ENCODE assay signal across 28 cellular contexts in the genomic region with DNA sequence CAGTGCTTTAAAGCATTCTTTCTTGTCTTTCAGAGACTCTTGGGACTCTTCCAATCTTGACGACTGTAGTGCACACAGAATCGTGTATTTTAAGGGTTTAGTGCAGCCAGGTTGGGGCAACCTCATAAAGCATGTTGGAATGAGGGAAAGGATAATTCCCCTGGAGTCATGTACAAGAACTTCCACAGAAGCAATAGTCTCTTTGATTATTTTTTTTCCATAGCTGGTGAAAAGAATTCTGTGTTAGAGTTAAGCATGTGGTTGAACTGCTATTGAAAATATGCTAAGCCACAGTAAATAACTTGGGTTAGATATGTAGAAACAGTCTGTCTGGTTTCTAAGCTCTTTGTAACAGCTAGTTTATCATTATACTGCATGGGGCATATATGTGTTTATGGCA.
DNase-seq lines count a peak whose midpoint lies in the region; ATAC-seq and TF ChIP-seq lines count a peak whose summit lies in the region.
"Had no signal": no experiment of that assay in that cellular context is flagged by ENCODE, and none has a peak within 500 bp of the region (broad histone marks: within the 10 kb centered on the region; RNA-seq: fewer than 3 reads in every experiment).

No MANE protein-coding gene starts in this region.

- peaks cover 59% of the 10 kb centered on the region for H3K4me1 Mint-ChIP-seq in nephron progenitor cell
- H3K4me1 Mint-ChIP-seq: activated B cell treated with CpG ODN at 0.5 μM for 24 hours; activated CD4-positive, alpha-beta T cell treated with anti-CD3 and anti-CD28 coated beads, Interleukin-2, amount 10 ng/mL, durations not matched to agents 7 days and 5 days; activated naive CD8-positive, alpha-beta T cell treated with anti-CD3 and anti-CD28 coated beads, Interleukin-2, amount 10 ng/mL, durations not matched to agents 7 days and 5 days; IgD-negative memory B cell; natural killer cell; stimulated activated naive B cell treated with anti-CD40 and anti-IgM and Interleukin-4, amounts not matched to agents 10 μg/mL and 1 μg/mL and 100 μg/mL, for 72 hours had no signal

- peaks cover 28% of the 10 kb centered on the region for H3K9me3 Mint-ChIP-seq in nephron progenitor cell

- H3K27ac ChIP-seq in SJCRH30 = no peak overlapping the region
- H3K27ac ChIP-seq: A549, body of pancreas, gastroesophageal sphincter, upper lobe of left lung had no signal

- no peak overlapping the region for H3K4me3 Mint-ChIP-seq in nephron progenitor cell
- H3K4me3 Mint-ChIP-seq: activated B cell treated with CpG ODN at 0.5 μM for 24 hours; activated CD4-positive, alpha-beta T cell treated with anti-CD3 and anti-CD28 coated beads, Interleukin-2, amount 10 ng/mL, durations not matched to agents 7 days and 5 days; activated naive CD8-positive, alpha-beta T cell treated with anti-CD3 and anti-CD28 coated beads, Interleukin-2, amount 10 ng/mL, durations not matched to agents 7 days and 5 days; activated T-cell treated with anti-CD3 and anti-CD28 coated beads, Interleukin-2, amount 50 U/mL, for 4 hours; IgD-negative memory B cell; natural killer cell; stimulated activated naive B cell treated with anti-CD40 and anti-IgM and Interleukin-4, amounts not matched to agents 10 μg/mL and 1 μg/mL and 100 μg/mL, for 72 hours; T-helper 1 cell treated with Interleukin-12 subunit alpha and Interleukin-12 subunit beta and Interleukin-4 antibody, amounts not matched to agents 30 μg/mL and 1 μg/mL, for 36 hours had no signal

- H3K36me3 ChIP-seq in SJCRH30 = no peaks in the 10 kb centered on the region
- H3K36me3 ChIP-seq: BE2C, gastroesophageal sphincter, upper lobe of left lung had no signal

- H3K36me3 Mint-ChIP-seq in nephron progenitor cell (ENCODE audit: low read depth) = peaks cover 17% of the 10 kb centered on the region
- H3K36me3 Mint-ChIP-seq: activated naive CD8-positive, alpha-beta T cell treated with anti-CD3 and anti-CD28 coated beads, Interleukin-2, amount 10 ng/mL, durations not matched to agents 7 days and 5 days; natural killer cell had no signal

- H3K27ac Mint-ChIP-seq in nephron progenitor cell = peak overlapping the region; percentile 56
- H3K27ac Mint-ChIP-seq: activated B cell treated with CpG ODN at 0.5 μM for 24 hours; activated CD4-positive, alpha-beta T cell treated with anti-CD3 and anti-CD28 coated beads, Interleukin-2, amount 10 ng/mL, durations not matched to agents 7 days and 5 days; activated naive CD8-positive, alpha-beta T cell treated with anti-CD3 and anti-CD28 coated beads, Interleukin-2, amount 10 ng/mL, durations not matched to agents 7 days and 5 days; IgD-negative memory B cell; natural killer cell; stimulated activated naive B cell treated with anti-CD40 and anti-IgM and Interleukin-4, amounts not matched to agents 10 μg/mL and 1 μg/mL and 100 μg/mL, for 72 hours; T-helper 1 cell treated with Interleukin-12 subunit alpha and Interleukin-12 subunit beta and Interleukin-4 antibody, amounts not matched to agents 30 μg/mL and 1 μg/mL, for 36 hours had no signal

- H3K4me1 ChIP-seq in SJCRH30 = no peaks in the 10 kb centered on the region
- H3K4me1 ChIP-seq: A549, BE2C, gastroesophageal sphincter, upper lobe of left lung had no signal

- no peaks in the 10 kb centered on the region for H3K9me3 ChIP-seq in SJCRH30 (replicated peaks)
- H3K9me3 ChIP-seq: A549, BE2C, body of pancreas, mucosa of descending colon, upper lobe of left lung had no signal

- TF ChIP-seq CTCF in AG10803 (conservative IDR thresholded peaks at IDR 0.05; ENCODE audit: low read length) (peak; percentile 7; the same call in 1 of the 2 replicates), choroid plexus epithelial cell (conservative IDR thresholded peaks at IDR 0.05; ENCODE audit: low read depth, low read length) (no peak), nephron progenitor cell (IDR thresholded peaks at IDR 0.05) (no peak)

- no peak for ATAC-seq in HG02571 (IDR thresholded peaks at IDR 0.05; ENCODE audit: unreplicated experiment)
- ATAC-seq: activated T-cell treated with anti-CD3 and anti-CD28 coated beads, Interleukin-2, amount 50 U/mL, for 4 hours; body of pancreas; esophagus mucosa; gastroesophageal sphincter; mucosa of descending colon; natural killer cell; stimulated activated naive B cell treated with anti-CD40 and anti-IgM and Interleukin-4, amounts not matched to agents 10 μg/mL and 1 μg/mL and 100 μg/mL, for 72 hours had no signal

- peak; percentile 84 for DNase-seq in AG10803 (ENCODE audit: low read depth)
- peak; percentile 68 for DNase-seq in M059J (ENCODE audit: low read depth)
- peak; percentile 45 for DNase-seq in choroid plexus epithelial cell (ENCODE audit: low read depth)
- no peak for DNase-seq in nephron progenitor cell
- DNase-seq in SJCRH30 = no peak
- no peak for DNase-seq in iPS-NIHi7 (ENCODE audit: extremely low spot score)
- no peak for DNase-seq in DMS53 treated with DMSO at 0.1 percent for 48 hours (lab: John Stamatoyannopoulos, UW; ENCODE audit: unreplicated experiment)
- DNase-seq: activated B cell treated with CpG ODN at 0.5 μM for 24 hours; activated CD4-positive, alpha-beta T cell treated with anti-CD3 and anti-CD28 coated beads, Interleukin-2, amount 10 ng/mL, durations not matched to agents 7 days and 5 days; activated gamma-delta T cell; activated naive CD8-positive, alpha-beta T cell treated with anti-CD3 and anti-CD28 coated beads, Interleukin-2, amount 10 ng/mL, durations not matched to agents 7 days and 5 days; activated T-cell treated with anti-CD3 and anti-CD28 coated beads, Interleukin-2, amount 50 U/mL, for 4 hours; BE2C; body of pancreas; mucosa of descending colon; natural killer cell; NCI-H2107; NCI-H446 treated with DMSO at 0.1 percent for 48 hours; stimulated activated naive B cell treated with anti-CD40 and anti-IgM and Interleukin-4, amounts not matched to agents 10 μg/mL and 1 μg/mL and 100 μg/mL, for 72 hours; upper lobe of left lung had no signal

- H3K27me3 ChIP-seq in SJCRH30 = no peaks in the 10 kb centered on the region
- H3K27me3 ChIP-seq: body of pancreas, upper lobe of left lung had no signal

- H3K4me3 ChIP-seq in AG10803 (ENCODE audit: low read length) (no peak overlapping the region), choroid plexus epithelial cell (ENCODE audit: low read depth, low read length) (no peak overlapping the region), SJCRH30 (no peak overlapping the region)
- H3K4me3 ChIP-seq: A549, body of pancreas, gastroesophageal sphincter, lung, mucosa of descending colon, skin epidermis, upper lobe of left lung had no signal

- H3K27me3 Mint-ChIP-seq in nephron progenitor cell (ENCODE audit: low read depth, poor library complexity) = peaks cover 7% of the 10 kb centered on the region
- H3K27me3 Mint-ChIP-seq: activated B cell treated with CpG ODN at 0.5 μM for 24 hours; activated CD4-positive, alpha-beta T cell treated with anti-CD3 and anti-CD28 coated beads, Interleukin-2, amount 10 ng/mL, durations not matched to agents 7 days and 5 days; stimulated activated naive B cell treated with anti-CD40 and anti-IgM and Interleukin-4, amounts not matched to agents 10 μg/mL and 1 μg/mL and 100 μg/mL, for 72 hours had no signal

Comparison
In these comparisons a context has a peak if more than half of its experiments do, and no peak if none do; other contexts are left out.
1. DNase-seq: peak in AG10803 (single experiment), M059J (single experiment) and choroid plexus epithelial cell (single experiment); none in nephron progenitor cell (single experiment), SJCRH30 (0 of 2), iPS-NIHi7 (single experiment) and DMS53 treated with DMSO at 0.1 percent for 48 hours (single experiment).